Comparison of ENCODE assay signal across 9 cellular contexts in the genomic region with DNA sequence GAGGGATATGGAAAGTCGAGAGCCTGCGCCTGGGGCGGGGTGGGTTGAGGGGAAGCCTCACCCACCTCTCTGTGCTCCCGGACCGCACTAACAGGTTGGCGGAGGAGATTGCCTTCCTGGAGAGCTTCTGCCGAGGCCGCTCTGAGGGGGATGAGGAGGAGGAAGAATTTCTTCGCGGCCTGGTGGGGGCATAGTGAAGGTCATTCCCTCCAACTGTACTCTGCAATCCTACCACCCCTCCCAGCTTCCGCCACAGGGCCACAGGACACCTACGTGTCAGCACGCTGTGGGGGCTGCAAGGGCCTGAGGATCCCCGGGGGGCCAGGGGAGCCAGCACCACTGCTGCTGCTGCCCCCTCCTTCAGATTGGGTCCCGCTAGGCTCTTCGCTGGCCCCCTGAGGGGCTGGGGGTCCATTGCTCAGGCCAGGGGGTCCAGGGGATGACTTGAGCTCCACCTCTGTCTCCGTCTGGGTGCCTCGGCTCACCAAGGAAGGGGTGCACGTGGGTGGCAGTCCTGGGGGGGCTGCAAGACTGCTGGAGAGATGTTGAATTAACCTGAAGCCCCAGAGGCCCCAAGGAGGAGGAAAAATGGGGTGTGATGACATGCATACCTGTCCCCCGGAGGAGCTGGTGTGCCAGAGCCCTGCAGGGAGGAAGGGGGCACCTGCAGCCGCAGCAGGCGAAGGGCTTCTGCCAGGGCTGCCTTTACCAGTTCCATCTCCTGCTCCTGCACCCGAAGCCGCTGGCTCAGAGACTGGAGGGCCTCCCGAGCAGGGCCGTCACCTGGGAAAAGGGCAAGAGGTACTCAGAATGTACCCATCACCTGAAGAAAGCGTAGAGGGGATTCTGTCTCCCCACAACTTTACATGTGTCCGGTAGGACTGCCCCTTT.
DNase-seq lines count a peak whose midpoint lies in the region; ATAC-seq and TF ChIP-seq lines count a peak whose summit lies in the region.
"Had no signal": no experiment of that assay in that cellular context is flagged by ENCODE, and none has a peak within 500 bp of the region (broad histone marks: within the 10 kb centered on the region; RNA-seq: fewer than 3 reads in every experiment).

No MANE protein-coding gene starts in this region.

- H3K27me3 ChIP-seq in HUES6 (ENCODE audit: control insufficient read depth, insufficient read depth, low read length) = no peaks in the 10 kb centered on the region
- H3K27me3 ChIP-seq in muscle layer of colon (ENCODE audit: control insufficient read depth in 1 of 2, insufficient read depth in 2 of 2, low read length in 2 of 2) = no peaks in the 10 kb centered on the region

- H3K4me1 ChIP-seq in HUES6 (ENCODE audit: control insufficient read depth, insufficient read depth, low read length) = peaks cover 26% of the 10 kb centered on the region
- H3K4me1 ChIP-seq in muscle layer of colon (ENCODE audit: insufficient read depth, low read length) = peaks cover 20% of the 10 kb centered on the region

- H3K9me3 ChIP-seq in HUES6 (ENCODE audit: control insufficient read depth, insufficient read depth, low read depth, low read length) (no peaks in the 10 kb centered on the region), muscle layer of colon (ENCODE audit: low read length) (no peaks in the 10 kb centered on the region)

- no peak for ATAC-seq in GM19035 (IDR thresholded peaks at IDR 0.05; ENCODE audit: unreplicated experiment)

- H3K27ac ChIP-seq in 22Rv1 = peak overlapping the region; percentile 81
- no peak overlapping the region for H3K27ac ChIP-seq in HUES6 (ENCODE audit: low read depth, low read length)
- peak overlapping the region; percentile 92 for H3K27ac ChIP-seq in muscle layer of colon (ENCODE audit: low read depth, low read length)

- H3K4me3 ChIP-seq in HUES6 (ENCODE audit: low read depth, low read length) (peak overlapping the region; percentile 76), cardiac fibroblast (replicated peaks in 1 of 2; ENCODE audit: low read depth in 2 of 2, low read length in 2 of 2) (peak overlapping the region; percentile 76 to 89), muscle layer of colon (ENCODE audit: low read depth in 1 of 2, low read length in 2 of 2) (peak overlapping the region; percentile 39 to 89)

- TF ChIP-seq CTCF in 22Rv1 (IDR thresholded peaks at IDR 0.05) = no peak
- TF ChIP-seq CTCF in cardiac fibroblast (IDR thresholded peaks at IDR 0.05; ENCODE audit: low read depth, low read length) = no peak

- H3K9ac ChIP-seq in HUES6 (ENCODE audit: low read length) = peak overlapping the region; percentile 70
- H3K9ac ChIP-seq in muscle layer of colon (ENCODE audit: low read length) = peak overlapping the region; percentile 90

- DNase-seq in cardiac fibroblast (ENCODE audit: low read depth in 2 of 2) (no peak), NCI-H1092 treated with DMSO at 0.1 percent for 48 hours (lab: John Stamatoyannopoulos, UW) (no peak), EL (no peak)
- DNase-seq in activated CD8-positive, alpha-beta memory T cell treated with anti-CD3 and anti-CD28 coated beads, Interleukin-2, amount 50 U/mL, for 48 hours = no peak
- DNase-seq: NCI-H1694 treated with DMSO at 0.1 percent for 48 hours had no signal

- H3K36me3 ChIP-seq in HUES6 (ENCODE audit: control insufficient read depth, insufficient read depth, low read length) (peaks cover 11% of the 10 kb centered on the region; the same call in 1 of the 2 replicates), muscle layer of colon (ENCODE audit: insufficient read depth, low read length) (peaks cover 20% of the 10 kb centered on the region)
